8 cellular contexts compared by ENCODE assay signal in the genomic region with DNA sequence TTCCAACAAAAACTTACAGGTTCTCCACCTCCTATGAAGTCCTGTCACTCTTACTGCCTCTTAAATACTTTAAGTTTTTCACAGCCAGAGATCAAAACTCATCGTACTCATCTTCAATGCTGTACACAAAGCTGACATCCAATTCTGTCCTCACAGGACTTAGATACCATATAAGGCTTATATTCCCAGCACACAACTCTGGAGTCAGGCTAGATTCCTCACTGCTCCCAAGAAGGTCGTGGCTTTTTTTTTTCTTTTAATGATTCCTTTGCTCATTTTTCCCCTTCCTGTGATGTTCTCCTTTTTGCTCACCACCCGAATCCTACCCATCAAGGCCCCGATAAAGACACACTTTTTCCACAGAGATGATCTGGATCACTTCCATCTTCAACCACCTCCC. TPM values are rescaled to one million over a fixed set of nuclear protein-coding genes. Genes with fewer than 3 reads are reported as not detected.
DNase-seq lines count a peak whose midpoint lies in the region; ATAC-seq and TF ChIP-seq lines count a peak whose summit lies in the region.

No MANE protein-coding gene starts in this region.

- no peaks in the 10 kb centered on the region for H4K20me1 ChIP-seq in SU-DHL-6 (ENCODE audit: low read depth, low read length)

- no peak overlapping the region for H2AFZ ChIP-seq in SU-DHL-6 (ENCODE audit: low read depth, low read length, severe bottlenecking)

- no peak for TF ChIP-seq CTCF in GM12865 (IDR thresholded peaks at IDR 0.05; ENCODE audit: insufficient read depth, low read depth, low read length, missing control alignments)
- no peak for TF ChIP-seq CTCF in SU-DHL-6 (IDR thresholded peaks at IDR 0.05; ENCODE audit: insufficient read depth, low read length, poor library complexity, severe bottlenecking)
- TF ChIP-seq CTCF in fibroblast of pulmonary artery (IDR thresholded peaks at IDR 0.05; ENCODE audit: low read length, missing control alignments) = no peak
- no peak for TF ChIP-seq CTCF in gastrocnemius medialis (IDR thresholded peaks at IDR 0.05 in 4 of 5, conservative IDR thresholded peaks at IDR 0.05 in 1 of 5)

- H3K9me2 ChIP-seq in SU-DHL-6 (replicated peaks; ENCODE audit: insufficient read depth, low read length) = no peaks in the 10 kb centered on the region

- no peak for ATAC-seq in gastrocnemius medialis

- H3K4me1 ChIP-seq in gastrocnemius medialis = peaks cover 6 to 12% of the 10 kb centered on the region in 2 donors

- H3K4me3 ChIP-seq in GM12865 (ENCODE audit: low read depth, low read length) (peak overlapping the region; percentile 70), SU-DHL-6 (ENCODE audit: insufficient read depth, low read length, poor library complexity, severe bottlenecking) (peak overlapping the region; percentile 78), fibroblast of pulmonary artery (replicated peaks; ENCODE audit: low read depth, low read length) (peak overlapping the region; percentile 82), gastrocnemius medialis (peak overlapping the region; percentile 72 to 94 (median 82))

- H3K79me2 ChIP-seq in SU-DHL-6 (ENCODE audit: insufficient read depth, low read length) = peaks cover 60% of the 10 kb centered on the region

- H3K27me3 ChIP-seq in SU-DHL-6 (ENCODE audit: low read length) = no peaks in the 10 kb centered on the region
- no peaks in the 10 kb centered on the region for H3K27me3 ChIP-seq in gastrocnemius medialis

- in situ Hi-C loops in gastrocnemius medialis (cut with MboI; ENCODE audit: low sequenced_read_pairs in 4 of 4) = loop anchor here in 2 of 4 donors (10.0 to 25.0 kb wide), 2 partner anchors 79 to 304 kb away; partner anchors contain the start of genes TCEANC (in 2 of the 2) and GEMIN8 (in 1 of the 2)

- H3K27ac ChIP-seq in SU-DHL-6 (ENCODE audit: low read depth, low read length) (peak overlapping the region; percentile 95), gastrocnemius medialis (peak overlapping the region; percentile 90 to 93 (median 92))

- DNase-seq in GM12865 (ENCODE audit: low read depth) = no peak
- DNase-seq in fibroblast of pulmonary artery (ENCODE audit: low read depth) = no peak
- no peak for DNase-seq in gastrocnemius medialis
- DNase-seq in stimulated activated CD4-positive, alpha-beta T cell treated with anti-CD3 and anti-CD28 coated beads, Interleukin-12 subunit alpha, Interleukin-12 subunit beta, amount 100 ng/mL, for 4 hours = no peak
- DNase-seq in NCI-H1694 treated with DMSO at 0.1 percent for 48 hours (lab: John Stamatoyannopoulos, UW) = no peak
- no peak for DNase-seq in effector CD8-positive, alpha-beta T cell (lab: John Stamatoyannopoulos, UW)
- DNase-seq in NCI-H2171 (lab: John Stamatoyannopoulos, UW) = no peak

- peaks cover 21% of the 10 kb centered on the region; the same call in 1 of the 2 replicates for H3F3A ChIP-seq in SU-DHL-6 (ENCODE audit: insufficient read depth)

- no peaks in the 10 kb centered on the region for H3K9me3 ChIP-seq in SU-DHL-6 (ENCODE audit: insufficient read depth, low read length)
- H3K9me3 ChIP-seq in gastrocnemius medialis = no peaks in the 10 kb centered on the region

- H3K4me2 ChIP-seq in SU-DHL-6 (ENCODE audit: low read depth, low read length, poor library complexity, severe bottlenecking) = peak overlapping the region; percentile 88

- no peak for TF ChIP-seq POLR2A in gastrocnemius medialis (IDR thresholded peaks at IDR 0.05)

- peak overlapping the region; percentile 80 for H3K9ac ChIP-seq in SU-DHL-6 (ENCODE audit: low read length)

- H3K36me3 ChIP-seq in SU-DHL-6 (ENCODE audit: low read length) (peaks cover 10% of the 10 kb centered on the region; the same call in 1 of the 2 replicates), gastrocnemius medialis (no peaks in the 10 kb centered on the region)

- intact Hi-C loops in gastrocnemius medialis (cut with DNase I; ENCODE audit: low total_unique reads) = no loop called here

RNA-seq across cellular contexts. Expression of gene TRAPPC2, which starts 0.9 kb away (rescaled TPM):
- 1 to 10 TPM; 1.4 to 4.3 (median 2.9) TPM for total RNA-seq in gastrocnemius medialis

RNA-seq across cellular contexts. Expression of gene OFD1, which starts 1.0 kb away (rescaled TPM):
- 1 to 10 TPM; 2.8 to 8.0 (median 7.0) TPM for total RNA-seq in gastrocnemius medialis

RNA-seq across cellular contexts. Expression of gene RAB9A, which starts 44.6 kb away (rescaled TPM):
- 10 to 100 TPM; 15.0 to 21.7 (median 18.5) TPM for total RNA-seq in gastrocnemius medialis
